Comparison of ENCODE assay signal across 8 cellular contexts in the genomic region with DNA sequence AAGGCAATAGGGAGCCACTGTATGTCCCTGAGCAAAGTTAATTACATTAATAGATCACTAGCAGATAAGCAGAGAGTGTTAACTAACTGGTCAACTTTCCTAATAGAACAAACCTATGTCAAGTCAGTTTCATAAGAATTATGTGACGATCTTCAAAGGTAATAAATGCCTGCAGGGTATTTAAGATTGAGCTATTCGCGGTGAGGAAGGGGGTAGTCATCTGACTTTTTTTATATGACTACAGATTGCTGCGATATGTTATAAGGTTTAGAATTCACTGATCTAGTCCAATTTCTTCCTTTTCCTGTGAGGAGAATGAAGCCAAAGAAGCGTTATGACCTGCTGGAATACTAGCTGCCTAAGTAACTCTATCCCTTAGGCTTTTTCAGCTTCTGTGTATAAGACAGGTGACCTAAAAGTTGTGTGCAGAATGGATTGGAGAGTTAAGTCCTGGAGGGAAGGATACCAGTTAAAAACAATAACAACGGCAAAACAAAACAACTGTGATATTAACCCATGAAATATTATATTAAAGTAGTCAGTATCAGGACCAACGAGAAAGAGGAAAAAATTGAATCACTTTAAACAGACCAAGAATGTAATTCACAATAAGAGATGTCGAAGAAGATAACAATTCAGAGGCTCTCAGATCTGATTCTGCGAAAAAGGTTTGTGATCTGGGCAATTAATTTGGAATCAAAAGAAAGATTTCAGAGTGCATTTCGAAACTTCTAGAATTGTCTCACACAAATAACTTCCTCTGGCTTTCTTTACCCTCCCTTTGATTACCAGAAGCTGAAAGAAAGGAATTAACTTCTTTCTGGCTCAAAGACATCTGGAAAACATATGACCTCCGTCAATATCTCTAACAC. TPM values are rescaled to one million over a fixed set of nuclear protein-coding genes. Genes with fewer than 3 reads are reported as not detected.
DNase-seq lines count a peak whose midpoint lies in the region; ATAC-seq and TF ChIP-seq lines count a peak whose summit lies in the region.

No MANE protein-coding gene starts in this region.

- H3K36me3 ChIP-seq in PC-3 (ENCODE audit: low read depth, low read length) = no peaks in the 10 kb centered on the region

- H3K79me2 ChIP-seq in PC-3 (ENCODE audit: low read length) = peaks cover 16% of the 10 kb centered on the region

- H2AFZ ChIP-seq in PC-3 (ENCODE audit: low read length) = peak overlapping the region; percentile 94

- no peaks in the 10 kb centered on the region for H3K9me2 ChIP-seq in PC-3 (replicated peaks; ENCODE audit: low read length)

- CTCF ChIA-PET in PC-3 (lab: Charles Lee) = interaction anchor here (0.6 kb wide), 1 partner anchor 84 kb away, joined by 3 read pairs; no protein-coding TSS in a partner anchor

- H3K9ac ChIP-seq in PC-3 (ENCODE audit: low read length) = peak overlapping the region; percentile 73

- peak overlapping the region; percentile 83 for H3K4me2 ChIP-seq in PC-3 (ENCODE audit: low read length)

- in situ Hi-C loops in GM13976 (cut with MboI; ENCODE audit: low sequenced_read_pairs, unreplicated experiment) = no loop called here

- H3K4me1 ChIP-seq in PC-3 (ENCODE audit: insufficient read depth, low read length) = peaks cover 25% of the 10 kb centered on the region

- H3K4me3 ChIP-seq in PC-3 (ENCODE audit: low read length) = peak overlapping the region; percentile 74
- peak overlapping the region; percentile 65 for H3K4me3 ChIP-seq in epithelial cell of proximal tubule (ENCODE audit: low read depth, low read length)

- POLR2A ChIA-PET in PC-3 (lab: Charles Lee; ENCODE audit: unreplicated experiment) = no interaction called here

- no peaks in the 10 kb centered on the region for H3K27me3 ChIP-seq in PC-3 (ENCODE audit: low read length)

- ATAC-seq in GM21619 (IDR thresholded peaks at IDR 0.05; ENCODE audit: unreplicated experiment) = peak; percentile 20
- ATAC-seq in PC-3 = peak; percentile 58

- intact Hi-C loops in PC-3 (cut with micrococcal nuclease) = loop anchor here (1.0 to 10.0 kb wide), 5 partner anchors 80 to 895 kb away; no protein-coding TSS in a partner anchor

- H3K4me3 Mint-ChIP-seq in progenitor cell of endocrine pancreas (ENCODE audit: low read depth) = no peak overlapping the region

- no peak for TF ChIP-seq CTCF in PC-3 (conservative IDR thresholded peaks at IDR 0.05; ENCODE audit: low read depth, low read length)
- no peak for TF ChIP-seq CTCF in epithelial cell of proximal tubule (conservative IDR thresholded peaks at IDR 0.05; ENCODE audit: low read depth, low read length)
- TF ChIP-seq CTCF in progenitor cell of endocrine pancreas (IDR thresholded peaks at IDR 0.05; ENCODE audit: unreplicated experiment) = no peak
- TF ChIP-seq CTCF in GM13976 (IDR thresholded peaks at IDR 0.05; ENCODE audit: borderline replicate concordance, control extremely low read depth, extremely low read depth, insufficient read depth, missing control alignments) = no peak

- no peaks in the 10 kb centered on the region for H3K36me3 Mint-ChIP-seq in progenitor cell of endocrine pancreas (ENCODE audit: insufficient read depth)

- H3K9me3 Mint-ChIP-seq in progenitor cell of endocrine pancreas (ENCODE audit: low read depth) = peaks cover 17% of the 10 kb centered on the region

- no peaks in the 10 kb centered on the region for H3F3A ChIP-seq in PC-3 (ENCODE audit: low read length, unreplicated experiment)

- H3K4me1 Mint-ChIP-seq in progenitor cell of endocrine pancreas (ENCODE audit: low read depth) = peaks cover 24% of the 10 kb centered on the region

- no peaks in the 10 kb centered on the region for H4K20me1 ChIP-seq in PC-3 (ENCODE audit: low read length)

- peak overlapping the region; percentile 71 for H3K27ac ChIP-seq in PC-3 (ENCODE audit: low read length)

- H3K27ac Mint-ChIP-seq in progenitor cell of endocrine pancreas = peak overlapping the region; percentile 73

- no peaks in the 10 kb centered on the region for H3K9me3 ChIP-seq in PC-3 (ENCODE audit: low read length)

- no peaks in the 10 kb centered on the region for H3K27me3 Mint-ChIP-seq in progenitor cell of endocrine pancreas

- DNase-seq in Daoy (ENCODE audit: low read depth) = peak; percentile 2
- DNase-seq in PC-3 = peak; percentile 79
- DNase-seq in epithelial cell of proximal tubule (ENCODE audit: low read depth) = peak; percentile 29
- no peak for DNase-seq in progenitor cell of endocrine pancreas (ENCODE audit: low spot score, unreplicated experiment)
- no peak for DNase-seq in SIG-M5 treated with dmso at 0.1 percent for 504 hours (lab: John Stamatoyannopoulos, UW; ENCODE audit: unreplicated experiment)
- no peak for DNase-seq in stimulated activated CD4-positive, alpha-beta T cell treated with anti-CD3 and anti-CD28 coated beads, Interleukin-4, amount 100 ng/mL, for 24 hours
- DNase-seq in GM13976 (ENCODE audit: low spot score) = no peak

- BruUV-seq in PC-3 (replicated peaks; lab: Mats Ljungman, UMichigan) = TSS peak; percentile 89

RNA-seq across cellular contexts. Expression of a gene that starts 0.6 kb away (rescaled TPM):
- 132 and 157 TPM in 2 replicates for total RNA-seq in Daoy (2014; rRNA removed; shearing (Covaris generic))
- 38.5 and 40.9 TPM in 2 replicates for total RNA-seq in PC-3 (2014; rRNA removed)
- 27.6 and 30.4 TPM in 2 replicates for total RNA-seq in epithelial cell of proximal tubule
- total RNA-seq in progenitor cell of endocrine pancreas = 0.98 TPM in 1 of 2 replicates, not detected in the other

RNA-seq across cellular contexts. Expression of a gene that starts 55.2 kb away (rescaled TPM):
- not detected in 2 replicates for total RNA-seq in Daoy (2014; rRNA removed; shearing (Covaris generic))
- total RNA-seq in PC-3 (2014; rRNA removed) (not detected in 2 replicates), epithelial cell of proximal tubule (not detected in 2 replicates), progenitor cell of endocrine pancreas (not detected in 2 replicates)

Comparison
In these comparisons a context has a peak if more than half of its experiments do, and no peak if none do; other contexts are left out.
1. DNase-seq: peak in Daoy (single experiment), PC-3 (single experiment) and epithelial cell of proximal tubule (single experiment); none in progenitor cell of endocrine pancreas (single experiment), SIG-M5 treated with dmso at 0.1 percent for 504 hours (single experiment), stimulated activated CD4-positive, alpha-beta T cell treated with anti-CD3 and anti-CD28 coated beads, Interleukin-4, amount 100 ng/mL, for 24 hours (single experiment) and GM13976 (single experiment).
2. RNA of a gene that starts 0.6 kb away (total RNA-seq): 132 to 157 TPM in Daoy, 38.5 to 40.9 TPM in PC-3 and 27.6 to 30.4 TPM in epithelial cell of proximal tubule; 0.98 TPM in progenitor cell of endocrine pancreas; every median in the first group is over 10 times any median in the second.